Comparison of ENCODE assay signal across 18 cellular contexts in the genomic region with DNA sequence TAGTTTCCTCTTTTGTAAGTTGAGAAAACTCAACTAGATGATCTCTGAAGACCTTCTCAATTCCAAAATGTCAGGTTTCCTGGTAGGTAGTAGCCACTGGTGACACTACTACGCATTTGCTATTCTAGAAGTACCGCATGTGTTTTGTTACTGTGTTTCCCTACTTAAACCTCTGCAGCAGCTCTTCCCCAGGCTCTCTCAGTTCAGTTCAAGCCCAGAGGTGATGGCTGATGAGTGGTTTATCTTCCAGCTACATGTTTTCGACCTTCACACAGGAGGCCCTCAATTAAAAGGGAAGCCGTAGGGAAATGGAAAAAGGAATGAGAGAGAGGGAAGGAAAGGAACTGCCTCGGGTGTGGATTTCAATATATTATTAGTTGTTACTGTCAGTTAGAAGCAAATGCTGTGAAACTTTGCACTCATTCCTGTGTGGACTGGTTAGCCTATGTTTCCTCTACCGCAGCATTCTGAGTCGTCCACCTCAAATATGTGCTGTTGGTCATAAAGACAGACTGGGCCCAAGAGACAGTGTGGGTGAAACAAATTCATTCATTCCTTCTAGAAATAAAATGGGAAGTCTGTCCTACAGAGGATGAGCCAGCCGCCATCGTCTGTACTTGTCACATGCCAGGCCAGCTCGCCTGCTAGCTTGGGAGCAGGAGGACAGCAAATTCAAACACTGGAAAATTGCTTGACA.
DNase-seq lines count a peak whose midpoint lies in the region; ATAC-seq and TF ChIP-seq lines count a peak whose summit lies in the region.
"Had no signal": no experiment of that assay in that cellular context is flagged by ENCODE, and none has a peak within 500 bp of the region (broad histone marks: within the 10 kb centered on the region; RNA-seq: fewer than 3 reads in every experiment).

No MANE protein-coding gene starts in this region.

- TF ChIP-seq CTCF in AG09309 (IDR thresholded peaks at IDR 0.05; ENCODE audit: control insufficient read depth, insufficient read depth, low read depth, low read length, missing control alignments), result no peak

- DNase-seq in AG09309 (ENCODE audit: low read depth) (peak; percentile 38), HT1080 (ENCODE audit: low read depth) (peak; percentile 66), epithelial cell of prostate (ENCODE audit: low read depth, low spot score) (peak; percentile 18), kidney tubule cell (ENCODE audit: low spot score) (peak; percentile 79), caudate nucleus (lab: John Stamatoyannopoulos, UW) (no peak), SKM-1 (lab: John Stamatoyannopoulos, UW; ENCODE audit: unreplicated experiment) (no peak)
- DNase-seq in stimulated activated effector memory CD8-positive, alpha-beta T cell treated with anti-CD3 and anti-CD28 coated beads, Interleukin-12 subunit alpha, Interleukin-12 subunit beta, amount 100 ng/mL, for 72 hours (ENCODE audit: low spot score in 2 of 2), result no peak
- no peak for DNase-seq in activated CD8-positive, alpha-beta memory T cell treated with anti-CD3 and anti-CD28 coated beads for 24 hours
- DNase-seq: activated B cell treated with CpG ODN at 0.5 μM for 24 hours; activated CD8-positive, alpha-beta memory T cell treated with anti-CD3 and anti-CD28 coated beads, Interleukin-2, amount 10 ng/mL, durations not matched to agents 7 days and 5 days; BE2C; central memory CD4-positive, alpha-beta T cell; DMS79 treated with DMSO at 0.1 percent for 48 hours; mesendoderm; NCI-H1105; NCI-H345; SW 1271; transverse colon had no signal

- no peak overlapping the region for H3K4me3 Mint-ChIP-seq in stimulated activated effector memory CD8-positive, alpha-beta T cell treated with anti-CD3 and anti-CD28 coated beads, Interleukin-12 subunit alpha, Interleukin-12 subunit beta, amount 100 ng/mL, for 72 hours
- H3K4me3 Mint-ChIP-seq: activated B cell treated with CpG ODN at 0.5 μM for 24 hours; activated CD8-positive, alpha-beta memory T cell treated with anti-CD3 and anti-CD28 coated beads, Interleukin-2, amount 10 ng/mL, durations not matched to agents 7 days and 5 days had no signal

- H3K9me3 Mint-ChIP-seq in stimulated activated effector memory CD8-positive, alpha-beta T cell treated with anti-CD3 and anti-CD28 coated beads, Interleukin-12 subunit alpha, Interleukin-12 subunit beta, amount 100 ng/mL, for 72 hours, result peaks cover 4% of the 10 kb centered on the region
- H3K9me3 Mint-ChIP-seq: activated B cell treated with CpG ODN at 0.5 μM for 24 hours had no signal

- no peak for ATAC-seq in stimulated activated effector memory CD8-positive, alpha-beta T cell treated with anti-CD3 and anti-CD28 coated beads, Interleukin-12 subunit alpha, Interleukin-12 subunit beta, amount 100 ng/mL, for 72 hours
- ATAC-seq: activated CD8-positive, alpha-beta memory T cell treated with anti-CD3 and anti-CD28 coated beads, Interleukin-2, amount 10 ng/mL, durations not matched to agents 7 days and 5 days had no signal

- H3K4me1 Mint-ChIP-seq in stimulated activated effector memory CD8-positive, alpha-beta T cell treated with anti-CD3 and anti-CD28 coated beads, Interleukin-12 subunit alpha, Interleukin-12 subunit beta, amount 100 ng/mL, for 72 hours, result no peaks in the 10 kb centered on the region
- H3K4me1 Mint-ChIP-seq: activated B cell treated with CpG ODN at 0.5 μM for 24 hours; activated CD8-positive, alpha-beta memory T cell treated with anti-CD3 and anti-CD28 coated beads, Interleukin-2, amount 10 ng/mL, durations not matched to agents 7 days and 5 days had no signal

- H3K4me3 ChIP-seq in AG09309 (ENCODE audit: control insufficient read depth, low read depth, low read length), result no peak overlapping the region
- H3K4me3 ChIP-seq: transverse colon had no signal

- H3K27ac Mint-ChIP-seq in stimulated activated effector memory CD8-positive, alpha-beta T cell treated with anti-CD3 and anti-CD28 coated beads, Interleukin-12 subunit alpha, Interleukin-12 subunit beta, amount 100 ng/mL, for 72 hours, result no peak overlapping the region
- H3K27ac Mint-ChIP-seq: activated B cell treated with CpG ODN at 0.5 μM for 24 hours; activated CD8-positive, alpha-beta memory T cell treated with anti-CD3 and anti-CD28 coated beads, Interleukin-2, amount 10 ng/mL, durations not matched to agents 7 days and 5 days had no signal

- peaks cover 6% of the 10 kb centered on the region for H3K36me3 Mint-ChIP-seq in stimulated activated effector memory CD8-positive, alpha-beta T cell treated with anti-CD3 and anti-CD28 coated beads, Interleukin-12 subunit alpha, Interleukin-12 subunit beta, amount 100 ng/mL, for 72 hours
- H3K36me3 Mint-ChIP-seq: activated CD8-positive, alpha-beta memory T cell treated with anti-CD3 and anti-CD28 coated beads, Interleukin-2, amount 10 ng/mL, durations not matched to agents 7 days and 5 days had no signal

- H3K27ac ChIP-seq in epithelial cell of prostate (peak overlapping the region; percentile 1), caudate nucleus (ENCODE audit: low read depth, low read length) (no peak overlapping the region)
- H3K27ac ChIP-seq: transverse colon had no signal

Comparison
In these comparisons a context has a peak if more than half of its experiments do, and no peak if none do; other contexts are left out.
1. DNase-seq: peak in AG09309 (single experiment), HT1080 (single experiment), epithelial cell of prostate (single experiment) and kidney tubule cell (single experiment); none in stimulated activated effector memory CD8-positive, alpha-beta T cell treated with anti-CD3 and anti-CD28 coated beads, Interleukin-12 subunit alpha, Interleukin-12 subunit beta, amount 100 ng/mL, for 72 hours (0 of 2), caudate nucleus (0 of 61), activated CD8-positive, alpha-beta memory T cell treated with anti-CD3 and anti-CD28 coated beads for 24 hours (single experiment) and SKM-1 (single experiment).